Comparison of ENCODE assay signal across 17 cellular contexts in genomic region chr18:11669271-11669947, GRCh38. TPM values are rescaled to one million over a fixed set of nuclear protein-coding genes. Genes with fewer than 3 reads are reported as not detected.
DNase-seq lines count a peak whose midpoint lies in the region; FAIRE-seq and TF ChIP-seq lines count a peak whose summit lies in the region.
"Had no signal": no experiment of that assay in that cellular context is flagged by ENCODE, and none has a peak within 500 bp of the region (broad histone marks: within the 10 kb centered on the region; RNA-seq: fewer than 3 reads in every experiment).

No MANE protein-coding gene starts in this region.

- POLR2A ChIA-PET in GM10248 (lab: Yijun Ruan, JAX), result no interaction called here
- POLR2A ChIA-PET in HEK293T (lab: Yijun Ruan, JAX), result no interaction called here

- no peaks in the 10 kb centered on the region for H3K36me3 ChIP-seq in bronchial epithelial cell (ENCODE audit: control insufficient read depth, insufficient read depth, low read length)
- H3K36me3 ChIP-seq: ascending aorta had no signal

- no peaks in the 10 kb centered on the region for H3K27me3 ChIP-seq in bronchial epithelial cell (ENCODE audit: control insufficient read depth, insufficient read depth, low read length)
- H3K27me3 ChIP-seq: ascending aorta had no signal

- H3K4me3 ChIP-seq in bronchial epithelial cell (ENCODE audit: low read depth, low read length), result no peak overlapping the region
- H3K4me3 ChIP-seq: ascending aorta, PC-9 had no signal

- peak; percentile 31 to 36 for DNase-seq in NCI-H187 (lab: John Stamatoyannopoulos, UW)
- no peak for DNase-seq in NCI-H187 treated with DMSO at 0.1 percent for 48 hours (lab: John Stamatoyannopoulos, UW)
- peak; percentile 85 for DNase-seq in bronchial epithelial cell (ENCODE audit: low read depth)
- peak; percentile 52 for DNase-seq in left kidney (ENCODE audit: low read depth, low spot score)
- DNase-seq in ureter (ENCODE audit: low spot score), result peak; percentile 83
- no peak for DNase-seq in NOMO-1 treated with DMSO at 0.1 percent for 48 hours (lab: John Stamatoyannopoulos, UW; ENCODE audit: unreplicated experiment)
- DNase-seq in GM10248 (ENCODE audit: extremely low spot score), result no peak
- DNase-seq in HEK293T (ENCODE audit: extremely low spot score), result no peak
- DNase-seq: activated CD8-positive, alpha-beta memory T cell treated with anti-CD3 and anti-CD28 coated beads for 24 hours; kidney glomerular epithelial cell; mesenchymal stem cell; naive thymus-derived CD8-positive, alpha-beta T cell; NCI-H226; PC-9; stimulated activated CD4-positive, alpha-beta T cell treated with anti-CD3 and anti-CD28 coated beads, Interleukin-15, amount 100 ng/mL, for 24 hours; trophoblast cell had no signal

- peak; percentile 62 for FAIRE-seq in bronchial epithelial cell (lab: Jason Lieb, UNC)

- CTCF ChIA-PET in GM10248 (lab: Yijun Ruan, JAX) (interaction anchor here (1.2 kb wide), 1 partner anchor 13 kb away, joined by 4 read pairs; no protein-coding TSS in a partner anchor), HEK293T (lab: Yijun Ruan, JAX) (interaction anchor here (0.6 kb wide), 1 partner anchor 10 kb away, joined by 3 read pairs; no protein-coding TSS in a partner anchor)

- no peak for TF ChIP-seq CTCF in bronchial epithelial cell (IDR thresholded peaks at IDR 0.05; ENCODE audit: insufficient read depth, low read length, severe bottlenecking)
- no peak for TF ChIP-seq CTCF in GM10248 (IDR thresholded peaks at IDR 0.05; ENCODE audit: control extremely low read depth, extremely low read depth, low read depth, missing control alignments)

TF ChIP-seq in HEK293T, 16 proteins besides CTCF, POLR2A, EP300 and RAD21:
- TF ChIP-seq FOXA1 (IDR thresholded peaks at IDR 0.05), result no peak

RNA-seq across cellular contexts. Expression of gene GNAL, which starts 19.7 kb away (rescaled TPM):
- total RNA-seq in bronchial epithelial cell, result 8.8 and 10.8 TPM in 2 replicates
- total RNA-seq in ureter, result 19.4 TPM

Comparison
In these comparisons a context has a peak if more than half of its experiments do, and no peak if none do; other contexts are left out.
1. DNase-seq: peak in NCI-H187 (2 of 2), bronchial epithelial cell (single experiment), left kidney (single experiment) and ureter (single experiment); none in NCI-H187 treated with DMSO at 0.1 percent for 48 hours (single experiment), NOMO-1 treated with DMSO at 0.1 percent for 48 hours (single experiment), GM10248 (single experiment) and HEK293T (single experiment).